ENCODE assay signal across 10 cellular contexts in the genomic region with DNA sequence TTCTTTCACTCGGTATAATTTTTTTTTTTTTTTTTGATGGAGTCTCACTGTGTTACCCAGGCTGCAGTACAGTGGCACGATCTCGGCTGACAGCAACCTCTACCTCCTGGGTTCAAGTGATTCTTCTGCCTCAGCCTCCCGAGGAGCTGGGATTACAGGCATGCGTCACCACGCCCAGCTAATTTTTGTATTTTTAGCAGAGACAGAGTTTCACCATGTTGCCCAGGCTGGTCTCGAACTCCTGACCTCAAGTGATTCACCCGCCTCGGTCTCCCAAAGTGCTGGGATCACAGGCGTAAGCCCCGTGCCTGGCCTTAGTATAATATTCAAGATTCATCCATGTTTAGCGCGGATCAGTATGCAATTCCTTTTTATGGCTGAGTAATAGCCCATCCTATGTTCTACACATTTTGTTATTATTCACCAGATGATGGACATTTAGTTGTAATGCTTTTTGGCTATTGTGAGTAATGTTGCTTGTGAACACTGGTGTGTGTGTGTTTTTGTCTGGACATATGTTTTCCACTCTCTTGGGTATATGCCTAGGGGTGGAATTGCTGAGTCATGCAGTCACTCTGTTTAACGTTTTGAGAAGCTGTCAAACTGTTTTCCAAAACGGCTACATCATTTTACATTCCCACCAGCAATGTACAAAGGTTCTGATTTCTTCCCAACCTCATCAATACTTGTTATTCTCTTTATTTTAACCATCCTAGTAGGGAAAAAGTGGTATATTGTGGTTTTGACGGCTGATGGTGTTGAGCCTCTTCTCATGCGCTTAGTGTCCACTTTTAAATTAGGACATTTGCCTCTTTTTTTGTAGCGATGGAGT. TPM values are rescaled to one million over a fixed set of nuclear protein-coding genes. Genes with fewer than 3 reads are reported as not detected.
DNase-seq lines count a peak whose midpoint lies in the region; ATAC-seq, FAIRE-seq and TF ChIP-seq lines count a peak whose summit lies in the region.
"Had no signal": no experiment of that assay in that cellular context is flagged by ENCODE, and none has a peak within 500 bp of the region (broad histone marks: within the 10 kb centered on the region; RNA-seq: fewer than 3 reads in every experiment).

No MANE protein-coding gene starts in this region.

- 0 out of 2 replicates have a peak, but pooled peaks cover 3% of the 10 kb centered on the region for H3K36me3 ChIP-seq in ACC112 (ENCODE audit: insufficient read depth, low read length)
- H3K36me3 ChIP-seq in adipocyte (ENCODE audit: control insufficient read depth, insufficient read depth, low read length, severe bottlenecking), result no peaks in the 10 kb centered on the region
- no peaks in the 10 kb centered on the region for H3K36me3 ChIP-seq in mucosa of descending colon (ENCODE audit: low read depth)

- peaks cover 5% of the 10 kb centered on the region for H3K9me3 ChIP-seq in adipocyte (ENCODE audit: control insufficient read depth, low read length)
- H3K9me3 ChIP-seq in mucosa of descending colon, result peaks cover 4% of the 10 kb centered on the region

- intact Hi-C loops in posterior vena cava (cut with DNase I), result no loop called here
- intact Hi-C loops in mucosa of descending colon (cut with DNase I, micrococcal nuclease), result no loop called here

- H3K9ac ChIP-seq in adipocyte (ENCODE audit: low read length), result peak overlapping the region; percentile 63

- H3K4me3 ChIP-seq in ACC112 (ENCODE audit: low read depth, low read length) (peak overlapping the region; percentile 73; the same call in 1 of the 2 replicates), adipocyte (ENCODE audit: low read length) (peak overlapping the region; percentile 79), mucosa of descending colon (no peak overlapping the region)

- no peak for TF ChIP-seq CTCF in mucosa of descending colon (IDR thresholded peaks at IDR 0.05)

- no peak for ATAC-seq in mucosa of descending colon

- H3K27ac ChIP-seq in ACC112 (ENCODE audit: low read depth, low read length), result peak overlapping the region; percentile 88

- peaks cover 22% of the 10 kb centered on the region for H3K4me1 ChIP-seq in ACC112 (ENCODE audit: control insufficient read depth, insufficient read depth, low read length, unreplicated experiment)
- peaks cover 37% of the 10 kb centered on the region for H3K4me1 ChIP-seq in adipocyte (ENCODE audit: control insufficient read depth, insufficient read depth, low read length)
- H3K4me1 ChIP-seq in mucosa of descending colon (ENCODE audit: low read depth), result no peaks in the 10 kb centered on the region

- H2AFZ ChIP-seq in ACC112 (ENCODE audit: low read length, unreplicated experiment), result no peak overlapping the region

- no peaks in the 10 kb centered on the region for H3K27me3 ChIP-seq in ACC112 (ENCODE audit: insufficient read depth, low read length)
- no peaks in the 10 kb centered on the region for H3K27me3 ChIP-seq in adipocyte (replicated peaks; ENCODE audit: control insufficient read depth, insufficient read depth, low read length)

- FAIRE-seq in HTR-8/SVneo (lab: Jason Lieb, UNC), result no peak
- FAIRE-seq: GM12892 had no signal

- no peaks in the 10 kb centered on the region for H3K79me2 ChIP-seq in ACC112 (ENCODE audit: control insufficient read depth, insufficient read depth, low read length, unreplicated experiment)

- DNase-seq in M059J (ENCODE audit: low read depth), result peak; percentile 60
- peak; percentile 71 for DNase-seq in adipocyte (ENCODE audit: low read depth)
- peak; percentile 93 for DNase-seq in iris pigment epithelial cell (ENCODE audit: low read depth)
- no peak for DNase-seq in HTR-8/SVneo (ENCODE audit: insufficient read length, low spot score)
- no peak for DNase-seq in posterior vena cava (ENCODE audit: low spot score)
- DNase-seq in SIG-M5 (lab: John Stamatoyannopoulos, UW), result no peak
- no peak for DNase-seq in mucosa of descending colon
- DNase-seq: stimulated activated naive CD4-positive, alpha-beta T cell had no signal

RNA-seq across cellular contexts. Expression of a gene that starts 22.9 kb away (rescaled TPM):
- 4.2 and 10.7 TPM in 2 replicates for total RNA-seq in M059J (2014; rRNA removed; shearing (Covaris generic))
- total RNA-seq in posterior vena cava (10 to 100 TPM; 20.7 to 21.0 TPM), mucosa of descending colon (1 to 10 TPM; 4.0 to 6.9 (median 6.7) TPM)

RNA-seq across cellular contexts. Expression of a gene that starts 26.9 kb away (rescaled TPM):
- 28.7 and 29.0 TPM in 2 replicates for total RNA-seq in M059J (2014; rRNA removed; shearing (Covaris generic))
- total RNA-seq in posterior vena cava (10 to 100 TPM; 26.7 to 29.8 TPM), mucosa of descending colon (10 to 100 TPM; 17.0 to 26.6 (median 18.4) TPM)

Comparison
In these comparisons a context has a peak if more than half of its experiments do, and no peak if none do; other contexts are left out.
1. DNase-seq: peak in M059J (single experiment), adipocyte (single experiment) and iris pigment epithelial cell (single experiment); none in HTR-8/SVneo (single experiment), posterior vena cava (single experiment), SIG-M5 (single experiment) and mucosa of descending colon (0 of 3).